ENCODE assay signal across 1 cellular context in genomic region chr2:167331636-167332232, GRCh38.
TF ChIP-seq lines count a peak whose summit lies in the region.

No MANE protein-coding gene starts in this region.

TF ChIP-seq in SK-N-SH, 30 proteins besides CTCF, POLR2A, EP300 and RAD21 (continued from another document):
- TF ChIP-seq FOSL2 (IDR thresholded peaks at IDR 0.05; ENCODE audit: borderline replicate concordance, low read depth), result no peak
